In genomic region chr3:69488026-69488425, GRCh38 we compare ENCODE assay signal across 34 cellular contexts.
"Had no signal": no experiment of that assay in that cellular context is flagged by ENCODE, and none has a peak within 500 bp of the region (broad histone marks: within the 10 kb centered on the region; RNA-seq: fewer than 3 reads in every experiment).

No MANE protein-coding gene starts in this region.

- FAIRE-seq: astrocyte, bronchial epithelial cell, frontal cortex had no signal

- H3K4me1 ChIP-seq: esophagus squamous epithelium had no signal

- H3K4me3 Mint-ChIP-seq: activated B cell treated with CpG ODN at 0.5 μM for 24 hours; activated CD8-positive, alpha-beta T cell treated with anti-CD3 and anti-CD28 coated beads for 36 hours; activated naive CD8-positive, alpha-beta T cell; activated T-cell treated with anti-CD3 and anti-CD28 coated beads, Interleukin-2, amount 50 U/mL, for 24 hours; activated T-cell treated with anti-CD3 and anti-CD28 coated beads, Interleukin-2, amount 50 U/mL, for 72 hours; central memory CD8-positive, alpha-beta T cell; effector memory CD8-positive, alpha-beta T cell; T-helper 17 cell; T-helper 2 cell treated with Interferon-gamma antibody and Interleukin-4, amounts not matched to agents 5 μg/mL and 100 μg/mL, for 36 hours had no signal

- H3K9me3 Mint-ChIP-seq: activated B cell treated with CpG ODN at 0.5 μM for 24 hours; activated CD8-positive, alpha-beta T cell treated with anti-CD3 and anti-CD28 coated beads for 36 hours; activated T-cell treated with anti-CD3 and anti-CD28 coated beads, Interleukin-2, amount 50 U/mL, for 24 hours; activated T-cell treated with anti-CD3 and anti-CD28 coated beads, Interleukin-2, amount 50 U/mL, for 72 hours; central memory CD8-positive, alpha-beta T cell; effector memory CD8-positive, alpha-beta T cell; T-helper 2 cell treated with Interferon-gamma antibody and Interleukin-4, amounts not matched to agents 5 μg/mL and 100 μg/mL, for 36 hours had no signal

- H3K27me3 ChIP-seq: brain microvascular endothelial cell, esophagus squamous epithelium, heart left ventricle had no signal

- H3K9me3 ChIP-seq: esophagus squamous epithelium, heart left ventricle had no signal

- ATAC-seq: activated CD4-positive, CD25-positive, alpha-beta regulatory T cell treated with anti-CD3 and anti-CD28 coated beads, Interleukin-2, amount 50 U/mL, for 24 hours; activated CD8-positive, alpha-beta T cell treated with anti-CD3 and anti-CD28 coated beads for 36 hours; activated T-cell treated with anti-CD3 and anti-CD28 coated beads, Interleukin-2, amount 50 U/mL, for 72 hours; effector memory CD8-positive, alpha-beta T cell; heart left ventricle; T-helper 17 cell had no signal

- H3K4me1 Mint-ChIP-seq: activated B cell treated with CpG ODN at 0.5 μM for 24 hours; central memory CD8-positive, alpha-beta T cell had no signal

- H3K4me3 ChIP-seq: esophagus squamous epithelium, heart left ventricle had no signal

- H3K27ac ChIP-seq: brain microvascular endothelial cell, epithelial cell of prostate, esophagus squamous epithelium, heart left ventricle, WERI-Rb-1 had no signal

- H3K36me3 Mint-ChIP-seq: activated naive CD8-positive, alpha-beta T cell had no signal

- H3K27ac Mint-ChIP-seq: activated B cell treated with CpG ODN at 0.5 μM for 24 hours; activated CD8-positive, alpha-beta T cell treated with anti-CD3 and anti-CD28 coated beads for 36 hours; activated naive CD8-positive, alpha-beta T cell; activated T-cell treated with anti-CD3 and anti-CD28 coated beads, Interleukin-2, amount 50 U/mL, for 24 hours; activated T-cell treated with anti-CD3 and anti-CD28 coated beads, Interleukin-2, amount 50 U/mL, for 72 hours; effector memory CD8-positive, alpha-beta T cell; T-helper 17 cell; T-helper 2 cell treated with Interferon-gamma antibody and Interleukin-4, amounts not matched to agents 5 μg/mL and 100 μg/mL, for 36 hours had no signal

- DNase-seq: activated B cell treated with CpG ODN at 0.5 μM for 24 hours; activated CD4-positive, alpha-beta T cell treated with anti-CD3 and anti-CD28 coated beads for 48 hours; activated CD4-positive, alpha-beta T cell treated with anti-CD3 and anti-CD28 coated beads, Interleukin-2, amount 50 U/mL, for 1 hour; activated CD4-positive, alpha-beta T cell treated with anti-CD3 and anti-CD28 coated beads, Interleukin-2, amount 50 U/mL, for 48 hours; activated CD8-positive, alpha-beta memory T cell treated with anti-CD3 and anti-CD28 coated beads for 24 hours; activated CD8-positive, alpha-beta memory T cell treated with anti-CD3 and anti-CD28 coated beads, Interleukin-2, amount 50 U/mL, for 4 hours; activated CD8-positive, alpha-beta T cell treated with anti-CD3 and anti-CD28 coated beads for 36 hours; activated effector memory CD4-positive, alpha-beta T cell treated with Interleukin-2 at 50 U/mL for 16 hours; activated gamma-delta T cell treated with Interleukin-2 at 50 U/mL for 16 hours; activated naive CD4-positive, alpha-beta T cell treated with anti-CD3 and anti-CD28 coated beads, Interleukin-2, amount 50 U/mL, for 16 hours; activated naive CD4-positive, alpha-beta T cell treated with Interleukin-2 at 50 U/mL for 16 hours; activated T-cell treated with anti-CD3 and anti-CD28 coated beads, Interleukin-2, amount 50 U/mL, for 24 hours; activated T-cell treated with anti-CD3 and anti-CD28 coated beads, Interleukin-2, amount 50 U/mL, for 72 hours; amniotic stem cell; anterior cingulate cortex; brain microvascular endothelial cell; cortex of kidney; dermis blood vessel endothelial cell; effector CD4-positive, alpha-beta T cell; effector memory CD8-positive, alpha-beta T cell; esophagus squamous epithelium; heart left ventricle; T-helper 1 cell; T-helper 17 cell; T1000; WERI-Rb-1 had no signal

- H3K36me3 ChIP-seq: brain microvascular endothelial cell, esophagus squamous epithelium, heart left ventricle, WERI-Rb-1 had no signal
